ENCODE assay signal across 6 cellular contexts in genomic region chr22:48060266-48060665, GRCh38.
"Had no signal": no experiment of that assay in that cellular context is flagged by ENCODE, and none has a peak within 500 bp of the region (broad histone marks: within the 10 kb centered on the region; RNA-seq: fewer than 3 reads in every experiment).

No MANE protein-coding gene starts in this region.

- DNase-seq: IMR-90, KBM-7 had no signal

- FAIRE-seq: HepG2, HTR-8/SVneo, K562 had no signal

- H3K4me3 ChIP-seq: K562 had no signal

- H3K27ac ChIP-seq: HL-60 had no signal
